In genomic region chr1:66330711-66331110, GRCh38 we compare ENCODE assay signal across 8 cellular contexts.
DNase-seq lines count a peak whose midpoint lies in the region; ATAC-seq, FAIRE-seq and TF ChIP-seq lines count a peak whose summit lies in the region.

No MANE protein-coding gene starts in this region.

- under 1% methylated on average over 4 of the region's 4 CpGs for WGBS in GM12878 (ENCODE audit: insufficient coverage, insufficient replicate concordance, low lambda C conversion rate, missing lambda C conversion rate)

- DNase-seq in CD8-positive, alpha-beta memory T cell: peak in 2 of 5 donors; percentile 84 to 86
- peak; percentile 18 to 31 for DNase-seq in Kasumi-1 (lab: John Stamatoyannopoulos, UW)
- DNase-seq in GM12878 (ENCODE audit: low read depth, low spot score): no peak
- DNase-seq in HuH-7.5 (ENCODE audit: low spot score): no peak
- no peak for DNase-seq in stimulated activated CD4-positive, alpha-beta T cell treated with anti-CD3 and anti-CD28 coated beads, Interleukin-4, amount 100 ng/mL, for 1 hour
- no peak for DNase-seq in inferior parietal cortex (ENCODE audit: extremely low spot score)
- no peak for DNase-seq in DMS 273 treated with DMSO at 0.1 percent for 48 hours (lab: John Stamatoyannopoulos, UW)

- no TSS peak for BruUV-seq in GM12878 (replicated peaks; lab: Mats Ljungman, UMichigan)

- peak overlapping the region; percentile 94 for H3K4me2 ChIP-seq in GM12878 (ENCODE audit: control insufficient read depth, insufficient read depth)

- no peaks in the 10 kb centered on the region for H3K9me3 ChIP-seq in CD8-positive, alpha-beta memory T cell (ENCODE audit: low read length)
- H3K9me3 ChIP-seq in GM12878 (replicated peaks; ENCODE audit: control insufficient read depth, insufficient read depth, low read length): no peaks in the 10 kb centered on the region

- no peak for TF ChIP-seq POLR2A in GM12878 (IDR thresholded peaks at IDR 0.05; ENCODE audit: low read depth, low read length)

- no peaks in the 10 kb centered on the region for H3K9me3 Mint-ChIP-seq in CD8-positive, alpha-beta memory T cell
- H3K9me3 Mint-ChIP-seq in nephron: no peaks in the 10 kb centered on the region

- peaks cover 0 to 4% of the 10 kb centered on the region in 2 donors for H3K27me3 Mint-ChIP-seq in CD8-positive, alpha-beta memory T cell
- peaks cover 4% of the 10 kb centered on the region for H3K27me3 Mint-ChIP-seq in nephron (ENCODE audit: low read depth)

- in situ Hi-C loops in GM12878 (cut with MboI): loop anchor here (5.0 kb wide), 1 partner anchor 48 kb away; no protein-coding TSS in a partner anchor

- no peaks in the 10 kb centered on the region for H3K27me3 ChIP-seq in CD8-positive, alpha-beta memory T cell (ENCODE audit: insufficient read depth, low read length, poor library complexity, severe bottlenecking)
- H3K27me3 ChIP-seq in GM12878 (replicated peaks in 1 of 2; ENCODE audit: control insufficient read depth in 2 of 2, insufficient read depth in 2 of 2, low read length in 1 of 2): no peaks in the 10 kb centered on the region

- POLR2A ChIA-PET in CD8-positive, alpha-beta memory T cell (lab: Charles Lee): no interaction called here
- POLR2A ChIA-PET in GM12878 (lab: Charles Lee): interaction anchor here (0.8 to 6.1 kb wide), 9 partner anchors 14 to 112 kb away, joined by 3 to 79 read pairs (median 3); no protein-coding TSS in a partner anchor

- peaks cover 46 to 78% (median 61%) of the 10 kb centered on the region in 3 donors for H3K4me1 Mint-ChIP-seq in CD8-positive, alpha-beta memory T cell
- peaks cover 45% of the 10 kb centered on the region for H3K4me1 Mint-ChIP-seq in nephron

- FAIRE-seq in GM12878 (lab: Jason Lieb, UNC): no peak

- no peaks in the 10 kb centered on the region for H4K20me1 ChIP-seq in GM12878 (ENCODE audit: control insufficient read depth, insufficient read depth)

- H3K36me3 Mint-ChIP-seq in CD8-positive, alpha-beta memory T cell: peaks cover 0 to 39% (median 14%) of the 10 kb centered on the region in 3 donors
- no peaks in the 10 kb centered on the region for H3K36me3 Mint-ChIP-seq in nephron (ENCODE audit: low read depth)

- H3K4me3 ChIP-seq in CD8-positive, alpha-beta memory T cell (ENCODE audit: low read length): peak overlapping the region; percentile 42
- peak overlapping the region; percentile 7; the same call in 1 of the 2 replicates for H3K4me3 ChIP-seq in GM12878

- no peaks in the 10 kb centered on the region for H3K36me3 ChIP-seq in CD8-positive, alpha-beta memory T cell (ENCODE audit: insufficient read depth, low read length)
- H3K36me3 ChIP-seq in GM12878 (ENCODE audit: control insufficient read depth in 2 of 2, insufficient read depth in 2 of 2, low read length in 1 of 2): no peaks in the 10 kb centered on the region

- H3K27ac ChIP-seq in CD8-positive, alpha-beta memory T cell (ENCODE audit: low read depth, low read length): peak overlapping the region; percentile 52
- no peak overlapping the region for H3K27ac ChIP-seq in GM12878 (ENCODE audit: control insufficient read depth, insufficient read depth)

- CTCF ChIA-PET in CD8-positive, alpha-beta memory T cell (lab: Charles Lee): interaction anchor here (2.8 to 4.6 kb wide), 2 partner anchors 21 to 29 kb away, joined by 22 to 24 read pairs; no protein-coding TSS in a partner anchor
- CTCF ChIA-PET in GM12878 (lab: Yijun Ruan, JAX): interaction anchor here (0.9 to 8.9 kb wide), 13 partner anchors 12 to 115 kb away, joined by 3 to 123 read pairs (median 4); no protein-coding TSS in a partner anchor

- no peak overlapping the region for H3K9ac ChIP-seq in GM12878 (ENCODE audit: control insufficient read depth, insufficient read depth, low read length)

- RAD21 ChIA-PET in GM12878 (lab: Charles Lee; ENCODE audit: unreplicated experiment): interaction anchor here (0.9 to 13.5 kb wide), 10 partner anchors 17 to 115 kb away, joined by 3 to 238 read pairs (median 10); no protein-coding TSS in a partner anchor

- H3K4me1 ChIP-seq in CD8-positive, alpha-beta memory T cell (ENCODE audit: insufficient read depth, low read length): peaks cover 34% of the 10 kb centered on the region
- peaks cover 43% of the 10 kb centered on the region for H3K4me1 ChIP-seq in GM12878 (ENCODE audit: control insufficient read depth, insufficient read depth, low read length)

- TF ChIP-seq CTCF in GM12878 (IDR thresholded peaks at IDR 0.05 in 2 of 3, conservative IDR thresholded peaks at IDR 0.05 in 1 of 3; ENCODE audit: control insufficient read depth in 2 of 3, extremely low read depth in 1 of 3, insufficient read depth in 1 of 3, low read depth in 3 of 3, low read length in 3 of 3) (no peak), nephron (IDR thresholded peaks at IDR 0.05; ENCODE audit: unreplicated experiment in 3 of 3) (no peak)

- peak overlapping the region; percentile 76 to 100 (median 98) for H3K4me3 Mint-ChIP-seq in CD8-positive, alpha-beta memory T cell
- H3K4me3 Mint-ChIP-seq in nephron: peak overlapping the region; percentile 25 to 71 (median 54)

- peak; percentile 0 for ATAC-seq in GM12878

- peak overlapping the region; percentile 64 for H2AFZ ChIP-seq in GM12878 (ENCODE audit: control insufficient read depth, low read depth, low read length)

- H3K79me2 ChIP-seq in GM12878 (ENCODE audit: control insufficient read depth, insufficient read depth, low read length): peaks cover 38% of the 10 kb centered on the region

- intact Hi-C loops in GM12878 (cut with micrococcal nuclease; ENCODE audit: unreplicated experiment): loop anchor here (1.0 kb wide), 1 partner anchor 59 kb away; no protein-coding TSS in a partner anchor

- no peak for TF ChIP-seq RAD21 in GM12878 (IDR thresholded peaks at IDR 0.05; ENCODE audit: insufficient read depth, low read depth, low read length)

- peak overlapping the region; percentile 86 to 100 (median 98) for H3K27ac Mint-ChIP-seq in CD8-positive, alpha-beta memory T cell
- peak overlapping the region; percentile 3 to 69 (median 37) for H3K27ac Mint-ChIP-seq in nephron

- SMC1A ChIA-PET in GM12878 (lab: Charles Lee; ENCODE audit: uncharacterized antibody, unreplicated experiment): interaction anchor here (0.7 to 16.3 kb wide), 12 partner anchors 10 to 114 kb away, joined by 3 to 331 read pairs (median 4); no protein-coding TSS in a partner anchor

- TF ChIP-seq EP300 in GM12878 (IDR thresholded peaks at IDR 0.05; ENCODE audit: borderline replicate concordance in 1 of 2, control insufficient read depth in 1 of 2, low read depth in 2 of 2, low read length in 2 of 2): peak; percentile 32 to 69; a peak in 2 of 4 replicates

TF ChIP-seq in GM12878, 131 proteins besides CTCF, POLR2A, EP300 and RAD21 (continues in another document):
- TF ChIP-seq SUZ12 (IDR thresholded peaks at IDR 0.05; ENCODE audit: unreplicated experiment) (no peak), RCOR1 (conservative IDR thresholded peaks at IDR 0.05; ENCODE audit: low read depth, low read length) (no peak), RBBP5 (conservative IDR thresholded peaks at IDR 0.05) (no peak), SREBF2 (IDR thresholded peaks at IDR 0.05; ENCODE audit: low read length) (no peak), HCFC1 (IDR thresholded peaks at IDR 0.05; ENCODE audit: low read length) (no peak), CEBPB (IDR thresholded peaks at IDR 0.05; ENCODE audit: borderline replicate concordance in 1 of 2, low read depth in 2 of 2, low read length in 2 of 2) (no peak), ATF3 (IDR thresholded peaks at IDR 0.05; ENCODE audit: borderline replicate concordance, extremely low read depth, low read depth, low read length) (no peak), ZNF592 (IDR thresholded peaks at IDR 0.05) (no peak), ZNF384 (IDR thresholded peaks at IDR 0.05; ENCODE audit: borderline replicate concordance, low read depth, low read length) (peak; percentile 57; the same call in 1 of the 2 replicates), RUNX3 (IDR thresholded peaks at IDR 0.05; ENCODE audit: low read length) (peak; percentile 92), TAF1 (IDR thresholded peaks at IDR 0.05; ENCODE audit: borderline replicate concordance, low read depth, low read length) (no peak)

Comparison
In these comparisons a context has a peak if more than half of its experiments do, and no peak if none do; other contexts are left out.
1. DNase-seq: peak in Kasumi-1 (2 of 2); none in GM12878 (single experiment), HuH-7.5 (single experiment), stimulated activated CD4-positive, alpha-beta T cell treated with anti-CD3 and anti-CD28 coated beads, Interleukin-4, amount 100 ng/mL, for 1 hour (single experiment), inferior parietal cortex (single experiment) and DMS 273 treated with DMSO at 0.1 percent for 48 hours (single experiment).